10 cellular contexts compared by ENCODE assay signal in genomic region chr2:142874293-142874814, GRCh38.
DNase-seq lines count a peak whose midpoint lies in the region; ATAC-seq and TF ChIP-seq lines count a peak whose summit lies in the region.
"Had no signal": no experiment of that assay in that cellular context is flagged by ENCODE, and none has a peak within 500 bp of the region (broad histone marks: within the 10 kb centered on the region; RNA-seq: fewer than 3 reads in every experiment).

No MANE protein-coding gene starts in this region.

- peaks cover 34 to 46% of the 10 kb centered on the region in 2 donors for H3K4me1 Mint-ChIP-seq in stimulated activated naive B cell treated with anti-CD40 and anti-IgM and Interleukin-4, amounts not matched to agents 10 μg/mL and 1 μg/mL and 100 μg/mL, for 72 hours

- peak; percentile 26 for ATAC-seq in GM19463 (IDR thresholded peaks at IDR 0.05; ENCODE audit: unreplicated experiment)
- ATAC-seq in stimulated activated naive B cell treated with anti-CD40 and anti-IgM and Interleukin-4, amounts not matched to agents 10 μg/mL and 1 μg/mL and 100 μg/mL, for 72 hours (replicated peaks), result peak; percentile 38 to 70

- peak overlapping the region; percentile 92 for H3K27ac Mint-ChIP-seq in stimulated activated naive B cell treated with anti-CD40 and anti-IgM and Interleukin-4, amounts not matched to agents 10 μg/mL and 1 μg/mL and 100 μg/mL, for 72 hours

- H3K27me3 Mint-ChIP-seq in stimulated activated naive B cell treated with anti-CD40 and anti-IgM and Interleukin-4, amounts not matched to agents 10 μg/mL and 1 μg/mL and 100 μg/mL, for 72 hours, result no peaks in the 10 kb centered on the region

- POLR2A ChIA-PET in RWPE1 (lab: Yijun Ruan, JAX; ENCODE audit: low non-redundant PET), result no interaction called here
- POLR2A ChIA-PET in GM10248 (lab: Yijun Ruan, JAX), result no interaction called here

- no peak overlapping the region for H3K27ac ChIP-seq in RWPE1

- TF ChIP-seq CTCF in RWPE1 (conservative IDR thresholded peaks at IDR 0.05; ENCODE audit: low read depth) (no peak), GM10248 (IDR thresholded peaks at IDR 0.05; ENCODE audit: control extremely low read depth, extremely low read depth, low read depth, missing control alignments) (no peak)

- CTCF ChIA-PET in RWPE1 (lab: Yijun Ruan, JAX) (no interaction called here), GM10248 (lab: Yijun Ruan, JAX) (interaction anchor here (1.0 to 1.4 kb wide), 4 partner anchors 9 to 41 kb away, joined by 3 to 4 read pairs (median 3); no protein-coding TSS in a partner anchor)

- H3K36me3 Mint-ChIP-seq in stimulated activated naive B cell treated with anti-CD40 and anti-IgM and Interleukin-4, amounts not matched to agents 10 μg/mL and 1 μg/mL and 100 μg/mL, for 72 hours, result peaks cover 4 to 10% of the 10 kb centered on the region in 2 donors

- peak; percentile 65 for DNase-seq in RWPE1 (ENCODE audit: low spot score)
- peak; percentile 64 for DNase-seq in foreskin melanocyte
- DNase-seq in stimulated activated naive B cell treated with anti-CD40 and anti-IgM and Interleukin-4, amounts not matched to agents 10 μg/mL and 1 μg/mL and 100 μg/mL, for 72 hours, result peak; percentile 56
- no peak for DNase-seq in GM10248 (ENCODE audit: extremely low spot score)
- DNase-seq in NCI-H446 (lab: John Stamatoyannopoulos, UW), result no peak
- DNase-seq in NCI-H1105 (lab: John Stamatoyannopoulos, UW), result no peak
- DNase-seq in midbrain (lab: John Stamatoyannopoulos, UW), result no peak
- DNase-seq: stimulated activated naive CD4-positive, alpha-beta T cell; T-helper 2 cell had no signal

- H3K9me3 Mint-ChIP-seq in stimulated activated naive B cell treated with anti-CD40 and anti-IgM and Interleukin-4, amounts not matched to agents 10 μg/mL and 1 μg/mL and 100 μg/mL, for 72 hours, result no peaks in the 10 kb centered on the region

- peak overlapping the region; percentile 40 to 65 for H3K4me3 Mint-ChIP-seq in stimulated activated naive B cell treated with anti-CD40 and anti-IgM and Interleukin-4, amounts not matched to agents 10 μg/mL and 1 μg/mL and 100 μg/mL, for 72 hours

Comparison
In these comparisons a context has a peak if more than half of its experiments do, and no peak if none do; other contexts are left out.
1. DNase-seq: peak in RWPE1 (single experiment), foreskin melanocyte (single experiment) and stimulated activated naive B cell treated with anti-CD40 and anti-IgM and Interleukin-4, amounts not matched to agents 10 μg/mL and 1 μg/mL and 100 μg/mL, for 72 hours (single experiment); none in GM10248 (single experiment), NCI-H446 (0 of 2), NCI-H1105 (single experiment) and midbrain (single experiment).